In the genomic region with DNA sequence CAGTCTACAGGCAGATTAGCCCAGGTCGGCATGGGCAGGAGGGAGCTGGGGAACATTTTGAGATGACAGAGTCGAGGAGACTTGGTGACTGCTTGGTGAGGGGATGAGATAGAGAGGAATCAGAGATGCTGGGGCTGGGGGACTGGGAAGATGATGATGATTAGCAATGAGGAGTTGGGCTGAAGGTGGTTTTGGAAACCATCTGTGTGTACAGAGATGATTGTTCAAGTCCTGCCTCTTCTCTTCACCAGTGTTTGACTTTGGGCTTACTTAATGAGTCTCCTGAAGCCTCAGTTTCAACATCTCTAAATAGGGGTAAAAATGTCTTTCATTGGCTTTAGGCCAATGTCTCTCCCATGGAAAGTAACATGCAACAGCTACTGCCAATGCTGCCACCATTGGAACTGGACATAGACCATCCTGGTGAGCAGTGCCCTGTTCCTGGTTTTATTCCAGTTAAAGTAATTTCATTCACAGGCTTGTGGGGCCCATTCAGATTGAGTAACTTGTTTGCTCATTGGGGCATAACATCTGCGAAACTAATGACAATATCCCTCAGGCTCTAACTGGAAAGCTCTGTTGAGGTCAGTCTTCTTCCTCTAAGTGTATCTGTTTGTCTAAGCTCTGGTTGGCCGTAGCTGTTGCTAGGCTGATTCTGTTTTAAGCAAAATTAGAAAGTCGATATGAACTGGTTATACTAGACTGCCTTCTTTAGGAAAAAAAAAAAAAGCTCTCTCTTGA, we compare ENCODE assay signal across 8 cellular contexts.
DNase-seq lines count a peak whose midpoint lies in the region; TF ChIP-seq lines count a peak whose summit lies in the region.

No MANE protein-coding gene starts in this region.

- DNase-seq in AG09309 (ENCODE audit: low read depth) = peak; percentile 91
- peak; percentile 83 for DNase-seq in MV-4-11 (lab: John Stamatoyannopoulos, UW)
- peak; percentile 98 for DNase-seq in choroid plexus epithelial cell (ENCODE audit: low read depth)
- no peak for DNase-seq in NCI-H82 (lab: John Stamatoyannopoulos, UW)
- no peak for DNase-seq in H7
- no peak for DNase-seq in activated naive CD4-positive, alpha-beta T cell treated with anti-CD3 and anti-CD28 coated beads, Interleukin-2, amount 10 ng/mL, durations not matched to agents 7 days and 5 days
- no peak for DNase-seq in activated effector memory CD4-positive, alpha-beta T cell treated with anti-CD3 and anti-CD28 coated beads, Interleukin-2, amount 50 U/mL, for 16 hours

- TF ChIP-seq CTCF in AG09309 (IDR thresholded peaks at IDR 0.05; ENCODE audit: control insufficient read depth, insufficient read depth, low read depth, low read length, missing control alignments) (no peak), choroid plexus epithelial cell (conservative IDR thresholded peaks at IDR 0.05; ENCODE audit: low read depth, low read length) (no peak)

- H3K36me3 ChIP-seq in mucosa of rectum (ENCODE audit: control insufficient read depth in 2 of 2, insufficient read depth in 2 of 2, low read length in 2 of 2) = no peaks in the 10 kb centered on the region
- no peaks in the 10 kb centered on the region for H3K36me3 ChIP-seq in H7 (replicated peaks; ENCODE audit: control insufficient read depth, insufficient read depth, low read length)

- no peak overlapping the region for H3K4me3 ChIP-seq in AG09309 (ENCODE audit: control insufficient read depth, low read depth, low read length)
- no peak overlapping the region for H3K4me3 ChIP-seq in choroid plexus epithelial cell (ENCODE audit: low read depth, low read length)
- no peak overlapping the region for H3K4me3 ChIP-seq in mucosa of rectum (ENCODE audit: low read length in 2 of 2)
- no peak overlapping the region for H3K4me3 ChIP-seq in H7 (ENCODE audit: insufficient read depth, low read depth, low read length)

- peaks cover 39% of the 10 kb centered on the region for H3K4me1 Mint-ChIP-seq in activated naive CD4-positive, alpha-beta T cell treated with anti-CD3 and anti-CD28 coated beads, Interleukin-2, amount 10 ng/mL, durations not matched to agents 7 days and 5 days

- H3K36me3 Mint-ChIP-seq in activated naive CD4-positive, alpha-beta T cell treated with anti-CD3 and anti-CD28 coated beads, Interleukin-2, amount 10 ng/mL, durations not matched to agents 7 days and 5 days = no peaks in the 10 kb centered on the region

- H3K27ac Mint-ChIP-seq in activated naive CD4-positive, alpha-beta T cell treated with anti-CD3 and anti-CD28 coated beads, Interleukin-2, amount 10 ng/mL, durations not matched to agents 7 days and 5 days = no peak overlapping the region

- no peaks in the 10 kb centered on the region for H3K27me3 Mint-ChIP-seq in activated naive CD4-positive, alpha-beta T cell treated with anti-CD3 and anti-CD28 coated beads, Interleukin-2, amount 10 ng/mL, durations not matched to agents 7 days and 5 days

- peaks cover 3 to 33% of the 10 kb centered on the region in 2 donors for H3K4me1 ChIP-seq in mucosa of rectum (ENCODE audit: control insufficient read depth in 2 of 2, insufficient read depth in 2 of 2, low read length in 2 of 2)

- H3K27ac ChIP-seq in mucosa of rectum (ENCODE audit: low read depth in 2 of 2, low read length in 2 of 2) = peak overlapping the region; percentile 44 to 55

- H3K27me3 ChIP-seq in mucosa of rectum (ENCODE audit: control insufficient read depth in 2 of 2, insufficient read depth in 2 of 2, low read length in 2 of 2) = no peaks in the 10 kb centered on the region
- no peaks in the 10 kb centered on the region for H3K27me3 ChIP-seq in H7 (ENCODE audit: control insufficient read depth, insufficient read depth, low read length)

- H3K4me3 Mint-ChIP-seq in activated naive CD4-positive, alpha-beta T cell treated with anti-CD3 and anti-CD28 coated beads, Interleukin-2, amount 10 ng/mL, durations not matched to agents 7 days and 5 days = no peak overlapping the region

- no peaks in the 10 kb centered on the region for H3K9me3 Mint-ChIP-seq in activated naive CD4-positive, alpha-beta T cell treated with anti-CD3 and anti-CD28 coated beads, Interleukin-2, amount 10 ng/mL, durations not matched to agents 7 days and 5 days

- H3K9ac ChIP-seq in mucosa of rectum (ENCODE audit: low read depth in 1 of 2, low read length in 2 of 2) = no peak overlapping the region

- no peaks in the 10 kb centered on the region for H3K9me3 ChIP-seq in mucosa of rectum (ENCODE audit: control insufficient read depth in 2 of 2, low read length in 2 of 2)

- CTCF ChIA-PET in activated naive CD4-positive, alpha-beta T cell treated with anti-CD3 and anti-CD28 coated beads, Interleukin-2, amount 10 ng/mL, durations not matched to agents 7 days and 5 days (lab: Charles Lee) = interaction anchor here (0.9 to 1.8 kb wide), 2 partner anchors 8 to 76 kb away, joined by 3 to 4 read pairs; no protein-coding TSS in a partner anchor

Comparison
In these comparisons a context has a peak if more than half of its experiments do, and no peak if none do; other contexts are left out.
1. DNase-seq: peak in AG09309 (single experiment), MV-4-11 (single experiment) and choroid plexus epithelial cell (single experiment); none in NCI-H82 (single experiment), H7 (single experiment), activated naive CD4-positive, alpha-beta T cell treated with anti-CD3 and anti-CD28 coated beads, Interleukin-2, amount 10 ng/mL, durations not matched to agents 7 days and 5 days (single experiment) and activated effector memory CD4-positive, alpha-beta T cell treated with anti-CD3 and anti-CD28 coated beads, Interleukin-2, amount 50 U/mL, for 16 hours (single experiment).